In the genomic region with DNA sequence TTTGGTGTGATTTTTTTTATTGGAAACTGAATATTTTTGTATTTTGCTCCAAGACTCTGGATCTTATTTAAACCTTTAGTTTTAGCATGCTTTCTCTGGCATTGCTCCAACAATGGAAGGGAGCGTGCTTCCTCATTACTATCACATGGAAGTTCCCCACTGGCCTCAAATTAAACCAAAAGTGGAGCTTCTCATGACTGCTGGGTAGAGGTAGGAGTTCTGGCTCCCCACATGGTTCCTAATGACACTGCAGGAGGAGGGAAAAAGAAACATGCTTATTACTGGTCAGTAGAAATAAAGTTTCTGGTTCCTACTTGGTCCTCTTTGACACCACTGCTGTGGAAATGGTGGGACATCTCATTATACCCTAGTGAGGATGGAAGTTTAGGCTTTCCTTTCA, we compare ENCODE assay signal across 25 cellular contexts.
"Had no signal": no experiment of that assay in that cellular context is flagged by ENCODE, and none has a peak within 500 bp of the region (broad histone marks: within the 10 kb centered on the region; RNA-seq: fewer than 3 reads in every experiment).

No MANE protein-coding gene starts in this region.

- H3K36me3 ChIP-seq: breast epithelium, esophagus squamous epithelium, lower lobe of right lung, right lobe of liver, stomach, suprapubic skin, tibial nerve had no signal

- H3K27me3 ChIP-seq: breast epithelium, dorsolateral prefrontal cortex, esophagus squamous epithelium, foreskin keratinocyte, right lobe of liver, stomach, suprapubic skin, tibial nerve had no signal

- H3K4me3 ChIP-seq: breast epithelium, dorsolateral prefrontal cortex, esophagus squamous epithelium, lower lobe of right lung, right lobe of liver, skin epidermis, stomach, suprapubic skin, tibial nerve had no signal

- H3K9me3 ChIP-seq: right lobe of liver had no signal

- ATAC-seq: activated CD4-positive, CD25-positive, alpha-beta regulatory T cell treated with anti-CD3 and anti-CD28 coated beads, Interleukin-2, amount 50 U/mL, for 24 hours; activated T-cell treated with anti-CD3 and anti-CD28 coated beads, Interleukin-2, amount 50 U/mL, for 72 hours; foreskin keratinocyte; left lobe of liver; lower lobe of right lung; right lobe of liver; stimulated activated effector memory CD8-positive, alpha-beta T cell treated with anti-CD3 and anti-CD28 coated beads, Interleukin-12 subunit alpha, Interleukin-12 subunit beta, amount 100 ng/mL, for 72 hours had no signal

- DNase-seq: activated CD4-positive, alpha-beta memory T cell treated with anti-CD3 and anti-CD28 coated beads, Interleukin-2, amount 10 ng/mL, durations not matched to agents 7 days and 5 days; activated CD4-positive, alpha-beta T cell treated with anti-CD3 and anti-CD28 coated beads, Interleukin-2, amount 10 ng/mL, durations not matched to agents 24 days and 14 days; activated effector memory CD4-positive, alpha-beta T cell treated with Interleukin-2 at 50 U/mL for 16 hours; activated naive CD4-positive, alpha-beta T cell treated with anti-CD3 and anti-CD28 coated beads for 36 hours; activated naive CD8-positive, alpha-beta T cell treated with anti-CD3 and anti-CD28 coated beads, Interleukin-2, amount 10 ng/mL, durations not matched to agents 7 days and 5 days; activated T-cell treated with anti-CD3 and anti-CD28 coated beads, Interleukin-2, amount 50 U/mL, for 72 hours; amniotic stem cell; dorsolateral prefrontal cortex; esophagus squamous epithelium; foreskin keratinocyte; immature natural killer cell; lower lobe of right lung; naive B cell; nucleus accumbens; right lobe of liver; stimulated activated CD4-positive, alpha-beta T cell treated with anti-CD3 and anti-CD28 coated beads, Interleukin-1b, Interleukin-23, amount 100 ng/mL, for 48 hours; stomach; T-helper 9 cell had no signal

- H3K27ac ChIP-seq: breast epithelium, dorsolateral prefrontal cortex, esophagus squamous epithelium, foreskin keratinocyte, lower lobe of right lung, right lobe of liver, skin epidermis, stomach, suprapubic skin, tibial nerve had no signal

- H3K4me1 ChIP-seq: breast epithelium, esophagus squamous epithelium, foreskin keratinocyte, lower lobe of right lung, right lobe of liver, stomach, suprapubic skin, tibial nerve had no signal
